Comparison of ENCODE assay signal across 24 cellular contexts in genomic region chr11:108859510-108859909, GRCh38.
"Had no signal": no experiment of that assay in that cellular context is flagged by ENCODE, and none has a peak within 500 bp of the region (broad histone marks: within the 10 kb centered on the region; RNA-seq: fewer than 3 reads in every experiment).

No MANE protein-coding gene starts in this region.

- H3K4me1 ChIP-seq: lower lobe of right lung, vagina had no signal

- H3K4me3 ChIP-seq: lower lobe of right lung, right atrium auricular region, transverse colon, vagina had no signal

- H3K27me3 ChIP-seq: neutrophil, right atrium auricular region, transverse colon, vagina had no signal

- ATAC-seq: activated CD8-positive, alpha-beta memory T cell treated with anti-CD3 and anti-CD28 coated beads, Interleukin-2, amount 10 ng/mL, durations not matched to agents 7 days and 5 days; effector memory CD8-positive, alpha-beta T cell; left colon; lower lobe of right lung; natural killer cell; WTC11 had no signal

- H3K27me3 Mint-ChIP-seq: activated CD4-positive, alpha-beta memory T cell treated with anti-CD3 and anti-CD28 coated beads, Interleukin-2, amount 10 ng/mL, durations not matched to agents 7 days and 5 days; activated CD8-positive, alpha-beta memory T cell treated with anti-CD3 and anti-CD28 coated beads, Interleukin-2, amount 10 ng/mL, durations not matched to agents 7 days and 5 days; effector memory CD8-positive, alpha-beta T cell; progenitor cell of endocrine pancreas had no signal

- H3K4me3 Mint-ChIP-seq: activated CD4-positive, alpha-beta memory T cell treated with anti-CD3 and anti-CD28 coated beads, Interleukin-2, amount 10 ng/mL, durations not matched to agents 7 days and 5 days; activated CD8-positive, alpha-beta memory T cell treated with anti-CD3 and anti-CD28 coated beads, Interleukin-2, amount 10 ng/mL, durations not matched to agents 7 days and 5 days; effector memory CD8-positive, alpha-beta T cell; natural killer cell; T-helper 2 cell treated with Interferon-gamma antibody and Interleukin-4, amounts not matched to agents 5 μg/mL and 100 μg/mL, for 36 hours; WTC11 had no signal

- H3K36me3 Mint-ChIP-seq: natural killer cell, WTC11 had no signal

- H3K36me3 ChIP-seq: lower lobe of right lung, neutrophil, right atrium auricular region, transverse colon, vagina had no signal

- H3K9me3 Mint-ChIP-seq: activated CD4-positive, alpha-beta memory T cell treated with anti-CD3 and anti-CD28 coated beads, Interleukin-2, amount 10 ng/mL, durations not matched to agents 7 days and 5 days; effector memory CD8-positive, alpha-beta T cell; natural killer cell; T-helper 2 cell treated with Interferon-gamma antibody and Interleukin-4, amounts not matched to agents 5 μg/mL and 100 μg/mL, for 36 hours; WTC11 had no signal

- DNase-seq: activated CD4-positive, alpha-beta memory T cell treated with anti-CD3 and anti-CD28 coated beads, Interleukin-2, amount 10 ng/mL, durations not matched to agents 7 days and 5 days; activated CD4-positive, alpha-beta T cell treated with anti-CD3 and anti-CD28 coated beads for 4 hours; activated CD8-positive, alpha-beta memory T cell treated with anti-CD3 and anti-CD28 coated beads, Interleukin-2, amount 10 ng/mL, durations not matched to agents 7 days and 5 days; activated naive CD4-positive, alpha-beta T cell treated with Interleukin-2 at 50 U/mL for 16 hours; aorta; dermis blood vessel endothelial cell; effector memory CD8-positive, alpha-beta T cell; foreskin fibroblast; glutamatergic neuron; hippocampal formation; left colon; lower lobe of right lung; natural killer cell; stimulated activated CD4-positive, alpha-beta T cell treated with anti-CD3 and anti-CD28 coated beads, Interleukin-12 subunit alpha, Interleukin-12 subunit beta, amount 100 ng/mL, for 4 hours; stimulated activated CD4-positive, alpha-beta T cell treated with anti-CD3 and anti-CD28 coated beads, Interleukin-1b, Interleukin-23, amount 100 ng/mL, for 48 hours; stimulated activated CD8-positive, alpha-beta memory T cell treated with anti-CD3 and anti-CD28 coated beads, Interleukin-4, amount 100 ng/mL, for 48 hours; stimulated activated naive CD4-positive, alpha-beta T cell treated with Interleukin-2 at 50 U/mL for 16 hours; transverse colon had no signal

- H3K27ac Mint-ChIP-seq: activated CD4-positive, alpha-beta memory T cell treated with anti-CD3 and anti-CD28 coated beads, Interleukin-2, amount 10 ng/mL, durations not matched to agents 7 days and 5 days; activated CD8-positive, alpha-beta memory T cell treated with anti-CD3 and anti-CD28 coated beads, Interleukin-2, amount 10 ng/mL, durations not matched to agents 7 days and 5 days; natural killer cell; progenitor cell of endocrine pancreas; T-helper 2 cell treated with Interferon-gamma antibody and Interleukin-4, amounts not matched to agents 5 μg/mL and 100 μg/mL, for 36 hours had no signal

- H3K9me3 ChIP-seq: lower lobe of right lung, neutrophil, right atrium auricular region, transverse colon, vagina had no signal

- H3K27ac ChIP-seq: lower lobe of right lung, neutrophil, right atrium auricular region, transverse colon, vagina had no signal
